In genomic region chr9:2208465-2208864, GRCh38 we compare ENCODE assay signal across 24 cellular contexts.
A peak's percentile ranks its signal among the peaks of the same experiment; 100 is the strongest.
DNase-seq lines count a peak whose midpoint lies in the region; ATAC-seq, FAIRE-seq and TF ChIP-seq lines count a peak whose summit lies in the region.
"Had no signal": no experiment of that assay in that cellular context is flagged by ENCODE, and none has a peak within 500 bp of the region (broad histone marks: within the 10 kb centered on the region; RNA-seq: fewer than 3 reads in every experiment).

No MANE protein-coding gene starts in this region.

- CTCF ChIA-PET in H1 (lab: Charles Lee; ENCODE audit: partially characterized antibody) = no interaction called here

- H3K4me3 ChIP-seq in H1 (ENCODE audit: extremely low read depth in 1 of 4, insufficient read depth in 2 of 4, low read depth in 3 of 4, low read length in 4 of 4) = no peak overlapping the region
- H3K4me3 ChIP-seq: BLaER1, MG63, Peyer's patch, SK-N-MC had no signal

- H3K4me1 ChIP-seq in H1 (replicated peaks in 1 of 4; ENCODE audit: control insufficient read depth in 3 of 4, insufficient read depth in 4 of 4, low read length in 3 of 4) = no peaks in the 10 kb centered on the region
- H3K4me1 ChIP-seq: Caco-2, Peyer's patch had no signal

- intact Hi-C loops in left ventricle myocardium superior (cut with micrococcal nuclease) = no loop called here

- POLR2A ChIA-PET in H1 (lab: Charles Lee; ENCODE audit: partially characterized antibody) = no interaction called here

- no peak overlapping the region for H2AK5ac ChIP-seq in H1 (ENCODE audit: low read depth, low read length)

- no peaks in the 10 kb centered on the region for H3K79me1 ChIP-seq in H1 (ENCODE audit: low read depth, low read length)

- H4K5ac ChIP-seq in H1 (ENCODE audit: insufficient read length, low read depth, low read length) = no peak overlapping the region

- peak; percentile 35 for FAIRE-seq in GM12891 (lab: Jason Lieb, UNC)
- FAIRE-seq in H1 (lab: Jason Lieb, UNC) = no peak

- no peak overlapping the region for H3K27ac ChIP-seq in H1 (ENCODE audit: low read depth, low read length)
- H3K27ac ChIP-seq: BLaER1, Peyer's patch, SK-N-MC had no signal

- TF ChIP-seq CTCF in H1 (IDR thresholded peaks at IDR 0.05; ENCODE audit: control extremely low read depth in 1 of 3, insufficient read depth in 1 of 3, low read depth in 1 of 3, low read length in 3 of 3) = no peak

- no peak overlapping the region for H2BK120ac ChIP-seq in H1 (replicated peaks; ENCODE audit: low read depth, low read length)

- H4K20me1 ChIP-seq in H1 (replicated peaks in 1 of 2; ENCODE audit: control insufficient read depth in 1 of 2, insufficient read depth in 2 of 2, low read length in 2 of 2) = no peaks in the 10 kb centered on the region
- H4K20me1 ChIP-seq: BLaER1 had no signal

- no peak overlapping the region for H3K18ac ChIP-seq in H1 (ENCODE audit: extremely low read depth, low read length)

- H3K23ac ChIP-seq in H1 (ENCODE audit: insufficient read length) = no peak overlapping the region

- H2AFZ ChIP-seq in H1 (ENCODE audit: low read length) = no peak overlapping the region

- H4K8ac ChIP-seq in H1 (ENCODE audit: extremely low read depth, insufficient read depth, low read length) = no peak overlapping the region

- H2BK15ac ChIP-seq in H1 (ENCODE audit: low read length) = 0 out of 2 replicates have a peak overlapping the region, but pooled peaks have one; percentile 19

- H3K27me3 ChIP-seq in H1 (replicated peaks in 1 of 4; ENCODE audit: control insufficient read depth in 3 of 4, extremely low read depth in 1 of 4, insufficient read depth in 3 of 4, low read length in 3 of 4) = no peaks in the 10 kb centered on the region
- H3K27me3 ChIP-seq: BLaER1, MG63, Peyer's patch had no signal

- H3K14ac ChIP-seq in H1 (ENCODE audit: insufficient read length) = no peak overlapping the region

- no peak for TF ChIP-seq RAD21 in H1 (IDR thresholded peaks at IDR 0.05 in 1 of 2, conservative IDR thresholded peaks at IDR 0.05 in 1 of 2; ENCODE audit: low read depth in 2 of 2, low read length in 2 of 2)

- H3K79me2 ChIP-seq in H1 (ENCODE audit: control insufficient read depth in 1 of 2, insufficient read depth in 2 of 2, low read length in 2 of 2) = no peaks in the 10 kb centered on the region

- TF ChIP-seq POLR2A in GM12891 (IDR thresholded peaks at IDR 0.05; ENCODE audit: low read depth, low read length) (no peak), H1 (IDR thresholded peaks at IDR 0.05; ENCODE audit: control extremely low read depth in 1 of 2, low read depth in 2 of 2, low read length in 2 of 2) (no peak)

- DNase-seq in GM12891 (ENCODE audit: insufficient read length, low spot score) (no peak), SK-N-DZ (ENCODE audit: low spot score) (peak; percentile 3), H1 (ENCODE audit: low read depth in 1 of 2, low spot score in 2 of 2) (no peak), left ventricle myocardium superior (peak; percentile 43)
- no peak for DNase-seq in activated T-cell treated with anti-CD3 and anti-CD28 coated beads, Interleukin-2, amount 50 U/mL, for 1 hour
- no peak for DNase-seq in stimulated activated naive CD8-positive, alpha-beta T cell treated with anti-CD3 and anti-CD28 coated beads, Interleukin-15, Interleukin-2, amounts not matched to agents 100 U/mL and 50 U/mL, for 24 hours
- DNase-seq: Caco-2; CD4-positive, alpha-beta memory T cell; DMS 273 treated with DMSO at 0.1 percent for 48 hours; DMS79 treated with DMSO at 0.1 percent for 48 hours; H9; HFFc6; MG63; NCI-H1092 treated with DMSO at 0.1 percent for 48 hours; NCI-H1436 treated with DMSO at 0.1 percent for 48 hours; NCI-H1930; NCI-H2227 treated with DMSO at 0.1 percent for 48 hours; NCI-H510A treated with DMSO at 0.1 percent for 48 hours; NCI-H774; NK-92 treated with Interleukin-12 subunit alpha and Interleukin-12 subunit beta, amount 100 ng/mL, for 24 hours; Peyer's patch had no signal

- H3K4ac ChIP-seq in H1 (replicated peaks; ENCODE audit: insufficient read length, low read depth, low read length) = no peak overlapping the region

- 90% methylated on average over 4 of the region's 4 CpGs; no CpG with 5 or more reads in 1 of the 2 experiments for WGBS in H1 (ENCODE audit: extremely low coverage in 1 of 2, insufficient coverage in 1 of 2, insufficient read length in 1 of 2, insufficient replicate concordance in 2 of 2, low coverage in 1 of 2, low lambda C conversion rate in 2 of 2, missing lambda C conversion rate in 1 of 2), 2 experiments

- no peak overlapping the region for H2BK12ac ChIP-seq in H1 (ENCODE audit: low read depth, low read length)

- no peak overlapping the region for H3K9ac ChIP-seq in H1 (replicated peaks in 1 of 4; ENCODE audit: extremely low read depth in 1 of 4, low read depth in 3 of 4, low read length in 3 of 4)
- H3K9ac ChIP-seq: BLaER1 had no signal

- H3K36me3 ChIP-seq in H1 (ENCODE audit: control insufficient read depth in 2 of 4, insufficient read depth in 4 of 4, low read length in 3 of 4) = no peaks in the 10 kb centered on the region
- H3K36me3 ChIP-seq: BLaER1, MG63, Peyer's patch had no signal

- no peak overlapping the region for H4K91ac ChIP-seq in H1 (replicated peaks; ENCODE audit: insufficient read length, low read length)

- TF ChIP-seq EP300 in H1 (IDR thresholded peaks at IDR 0.05; ENCODE audit: borderline replicate concordance in 1 of 2, low read depth in 2 of 2, low read length in 2 of 2) = no peak

- no peaks in the 10 kb centered on the region for H3K9me3 ChIP-seq in H1 (ENCODE audit: insufficient read depth in 2 of 2, low read depth in 1 of 2, low read length in 1 of 2)
- H3K9me3 ChIP-seq: BLaER1, Caco-2, MG63, Peyer's patch had no signal

- H2BK5ac ChIP-seq in H1 (ENCODE audit: low read depth, low read length) = no peak overlapping the region

- H3K23me2 ChIP-seq in H1 (ENCODE audit: low read depth, low read length) = no peaks in the 10 kb centered on the region

- no peak overlapping the region for H3K56ac ChIP-seq in H1 (replicated peaks; ENCODE audit: insufficient read length, low read depth, low read length)

- peak; percentile 99 for ATAC-seq in left ventricle myocardium superior
- ATAC-seq in GM21390 (IDR thresholded peaks at IDR 0.05; ENCODE audit: unreplicated experiment) = no peak
- ATAC-seq in stimulated activated naive CD8-positive, alpha-beta T cell treated with anti-CD3 and anti-CD28 coated beads, Interleukin-15, Interleukin-2, amounts not matched to agents 100 U/mL and 50 U/mL, for 24 hours = no peak

- H2BK20ac ChIP-seq in H1 (ENCODE audit: low read length) = no peak overlapping the region

- H3K4me2 ChIP-seq in H1 (ENCODE audit: insufficient read depth in 1 of 2, low read depth in 2 of 2, low read length in 2 of 2) = no peak overlapping the region
- H3K4me2 ChIP-seq: BLaER1 had no signal

TF ChIP-seq in GM12891, 5 proteins besides CTCF, POLR2A, EP300 and RAD21:
- TF ChIP-seq POU2F2 (IDR thresholded peaks at IDR 0.05; ENCODE audit: low read depth, low read length) (no peak), POLR2AphosphoS5 (IDR thresholded peaks at IDR 0.05; ENCODE audit: low read depth, low read length) (no peak), PAX5 (IDR thresholded peaks at IDR 0.05; ENCODE audit: insufficient read depth, low read length, severe bottlenecking) (no peak), TAF1 (IDR thresholded peaks at IDR 0.05; ENCODE audit: low read depth, low read length) (no peak), SPI1 (IDR thresholded peaks at IDR 0.05; ENCODE audit: low read depth, low read length) (no peak)

TF ChIP-seq in H1, 55 proteins besides CTCF, POLR2A, EP300 and RAD21:
- TF ChIP-seq SIX5 (IDR thresholded peaks at IDR 0.05; ENCODE audit: low read depth, low read length) = no peak
- TF ChIP-seq YY1 (IDR thresholded peaks at IDR 0.05; ENCODE audit: low read depth, low read length) = no peak
- no peak for TF ChIP-seq JUN (IDR thresholded peaks at IDR 0.05; ENCODE audit: low read depth, low read length)
- no peak for TF ChIP-seq BACH1 (IDR thresholded peaks at IDR 0.05; ENCODE audit: low read length)
- TF ChIP-seq CTBP2 (IDR thresholded peaks at IDR 0.05; ENCODE audit: borderline replicate concordance, insufficient read depth, insufficient read length, low read length) = no peak
- TF ChIP-seq SAP30 (IDR thresholded peaks at IDR 0.05; ENCODE audit: insufficient read depth, insufficient replicate concordance, low read length) = no peak
- no peak for TF ChIP-seq NANOG (IDR thresholded peaks at IDR 0.05; ENCODE audit: insufficient read depth, low read depth, low read length, poor library complexity, severe bottlenecking)
- no peak for TF ChIP-seq HDAC6 (IDR thresholded peaks at IDR 0.05; ENCODE audit: low read depth, low read length)
- no peak for TF ChIP-seq POU5F1 (IDR thresholded peaks at IDR 0.05; ENCODE audit: low read depth, low read length)
- no peak for TF ChIP-seq NRF1 (IDR thresholded peaks at IDR 0.05; ENCODE audit: low read depth, low read length)
- TF ChIP-seq CEBPB (IDR thresholded peaks at IDR 0.05; ENCODE audit: low read depth, low read length) = no peak
- no peak for TF ChIP-seq SUZ12 (IDR thresholded peaks at IDR 0.05; ENCODE audit: low read length)
- no peak for TF ChIP-seq KDM1A (IDR thresholded peaks at IDR 0.05; ENCODE audit: borderline replicate concordance, low read length)
- TF ChIP-seq SIRT6 (IDR thresholded peaks at IDR 0.05; ENCODE audit: low read length) = no peak
- TF ChIP-seq KDM5A (IDR thresholded peaks at IDR 0.05; ENCODE audit: low read length) = no peak
- no peak for TF ChIP-seq TAF7 (optimal IDR thresholded peaks at IDR 0.05; ENCODE audit: borderline replicate concordance, low read depth, low read length)
- no peak for TF ChIP-seq CREB1 (IDR thresholded peaks at IDR 0.05)
- TF ChIP-seq EGR1 (IDR thresholded peaks at IDR 0.05; ENCODE audit: borderline replicate concordance, low read depth, low read length) = no peak
- TF ChIP-seq MAX (IDR thresholded peaks at IDR 0.05) = no peak
- no peak for TF ChIP-seq ATF3 (IDR thresholded peaks at IDR 0.05; ENCODE audit: insufficient read depth, low read depth, low read length)

Comparison
In these comparisons a context has a peak if more than half of its experiments do, and no peak if none do; other contexts are left out.
1. DNase-seq: peak in SK-N-DZ (single experiment) and left ventricle myocardium superior (single experiment); none in GM12891 (single experiment), H1 (0 of 2), activated T-cell treated with anti-CD3 and anti-CD28 coated beads, Interleukin-2, amount 50 U/mL, for 1 hour (single experiment) and stimulated activated naive CD8-positive, alpha-beta T cell treated with anti-CD3 and anti-CD28 coated beads, Interleukin-15, Interleukin-2, amounts not matched to agents 100 U/mL and 50 U/mL, for 24 hours (single experiment).